16 cellular contexts compared by ENCODE assay signal in genomic region chr2:183001948-183002347, GRCh38. TPM values are rescaled to one million over a fixed set of nuclear protein-coding genes. Genes with fewer than 3 reads are reported as not detected.
DNase-seq lines count a peak whose midpoint lies in the region; ATAC-seq and TF ChIP-seq lines count a peak whose summit lies in the region.
"Had no signal": no experiment of that assay in that cellular context is flagged by ENCODE, and none has a peak within 500 bp of the region (broad histone marks: within the 10 kb centered on the region; RNA-seq: fewer than 3 reads in every experiment).

No MANE protein-coding gene starts in this region.

- H3K9me3 Mint-ChIP-seq in Calu3 (ENCODE audit: low read depth, unreplicated experiment) = no peaks in the 10 kb centered on the region
- H3K9me3 Mint-ChIP-seq in stimulated activated naive CD8-positive, alpha-beta T cell treated with anti-CD3 and anti-CD28 coated beads, Interleukin-15, amount 100 ng/mL, for 72 hours = no peaks in the 10 kb centered on the region
- H3K9me3 Mint-ChIP-seq: CD4-positive, CD25-positive, alpha-beta regulatory T cell; T-helper 1 cell treated with Interleukin-12 subunit alpha and Interleukin-12 subunit beta and Interleukin-4 antibody, amounts not matched to agents 30 μg/mL and 1 μg/mL, for 36 hours had no signal

- no TSS peak for BruUV-seq in Calu3 (replicated peaks; lab: Mats Ljungman, UMichigan)

- CTCF ChIA-PET in Calu3 (lab: Charles Lee) = no interaction called here

- H3K4me3 Mint-ChIP-seq in Calu3 (ENCODE audit: low read depth, unreplicated experiment) = no peak overlapping the region
- H3K4me3 Mint-ChIP-seq in stimulated activated naive CD8-positive, alpha-beta T cell treated with anti-CD3 and anti-CD28 coated beads, Interleukin-15, amount 100 ng/mL, for 72 hours = no peak overlapping the region
- H3K4me3 Mint-ChIP-seq: CD4-positive, CD25-positive, alpha-beta regulatory T cell; IgD-negative memory B cell; T-helper 1 cell treated with Interleukin-12 subunit alpha and Interleukin-12 subunit beta and Interleukin-4 antibody, amounts not matched to agents 30 μg/mL and 1 μg/mL, for 36 hours had no signal

- no peaks in the 10 kb centered on the region for H3K27me3 Mint-ChIP-seq in Calu3 (ENCODE audit: unreplicated experiment)
- peaks cover 15% of the 10 kb centered on the region for H3K27me3 Mint-ChIP-seq in stimulated activated naive CD8-positive, alpha-beta T cell treated with anti-CD3 and anti-CD28 coated beads, Interleukin-15, amount 100 ng/mL, for 72 hours
- H3K27me3 Mint-ChIP-seq: CD4-positive, CD25-positive, alpha-beta regulatory T cell had no signal

- H3K4me1 ChIP-seq in HUES48 (ENCODE audit: control insufficient read depth, insufficient read depth, low read length) (peaks cover 19% of the 10 kb centered on the region), foreskin keratinocyte (no peaks in the 10 kb centered on the region)
- H3K4me1 ChIP-seq: Peyer's patch had no signal

- no peaks in the 10 kb centered on the region for H3K27me3 ChIP-seq in HUES48 (ENCODE audit: control insufficient read depth, insufficient read depth, low read length)
- no peaks in the 10 kb centered on the region for H3K27me3 ChIP-seq in foreskin keratinocyte
- H3K27me3 ChIP-seq: Peyer's patch had no signal

- peak; percentile 48 for ATAC-seq in foreskin keratinocyte
- no peak for ATAC-seq in stimulated activated naive CD8-positive, alpha-beta T cell treated with anti-CD3 and anti-CD28 coated beads, Interleukin-15, amount 100 ng/mL, for 72 hours
- ATAC-seq in HG03280 (IDR thresholded peaks at IDR 0.05; ENCODE audit: unreplicated experiment) = no peak

- H3K4me3 ChIP-seq in HUES48 (ENCODE audit: low read depth, low read length) = no peak overlapping the region
- H3K4me3 ChIP-seq: Peyer's patch had no signal

- H3K9me3 ChIP-seq in HUES48 (ENCODE audit: control insufficient read depth, insufficient read depth, low read length) = no peaks in the 10 kb centered on the region
- H3K9me3 ChIP-seq: Peyer's patch had no signal

- H3K36me3 ChIP-seq in HUES48 (ENCODE audit: control insufficient read depth, insufficient read depth, low read length) = peaks cover 56% of the 10 kb centered on the region

- peak overlapping the region; percentile 52 for H3K27ac ChIP-seq in HUES48 (ENCODE audit: low read depth, low read length)
- no peak overlapping the region for H3K27ac ChIP-seq in foreskin keratinocyte
- H3K27ac ChIP-seq: Peyer's patch had no signal

- TF ChIP-seq CTCF in Calu3 (IDR thresholded peaks at IDR 0.05; ENCODE audit: unreplicated experiment) (no peak), foreskin keratinocyte (conservative IDR thresholded peaks at IDR 0.05) (no peak)

- H3K36me3 Mint-ChIP-seq in Calu3 (ENCODE audit: insufficient read depth, unreplicated experiment) = peaks cover 37% of the 10 kb centered on the region
- H3K36me3 Mint-ChIP-seq: IgD-negative memory B cell had no signal

- peaks cover 13% of the 10 kb centered on the region for H3K4me1 Mint-ChIP-seq in Calu3 (ENCODE audit: low read depth, unreplicated experiment)
- no peaks in the 10 kb centered on the region for H3K4me1 Mint-ChIP-seq in stimulated activated naive CD8-positive, alpha-beta T cell treated with anti-CD3 and anti-CD28 coated beads, Interleukin-15, amount 100 ng/mL, for 72 hours
- H3K4me1 Mint-ChIP-seq: CD4-positive, CD25-positive, alpha-beta regulatory T cell; IgD-negative memory B cell had no signal

- intact Hi-C loops in Calu3 (cut with micrococcal nuclease; ENCODE audit: unreplicated experiment) = no loop called here

- DNase-seq in Calu3 (no peak), NCI-H524 treated with DMSO at 0.1 percent for 48 hours (lab: John Stamatoyannopoulos, UW) (peak; percentile 7), foreskin keratinocyte (peak in 1 of 2 donors; percentile 9), NOMO-1 treated with DMSO at 0.1 percent for 48 hours (lab: John Stamatoyannopoulos, UW; ENCODE audit: unreplicated experiment) (no peak)
- DNase-seq in stimulated activated naive CD8-positive, alpha-beta T cell treated with anti-CD3 and anti-CD28 coated beads, Interleukin-15, amount 100 ng/mL, for 72 hours = no peak
- DNase-seq in activated T-cell treated with anti-CD3 and anti-CD28 coated beads, Interleukin-2, amount 50 U/mL, for 48 hours = no peak
- DNase-seq: ACHN; CD4-positive, CD25-positive, alpha-beta regulatory T cell; NCI-H1694 treated with DMSO at 0.1 percent for 48 hours; NCI-H526 treated with DMSO at 0.1 percent for 48 hours; Peyer's patch; SHP77 had no signal

- H3K27ac Mint-ChIP-seq in Calu3 (ENCODE audit: unreplicated experiment) = peak overlapping the region; percentile 5
- H3K27ac Mint-ChIP-seq in stimulated activated naive CD8-positive, alpha-beta T cell treated with anti-CD3 and anti-CD28 coated beads, Interleukin-15, amount 100 ng/mL, for 72 hours = no peak overlapping the region
- H3K27ac Mint-ChIP-seq: CD4-positive, CD25-positive, alpha-beta regulatory T cell; IgD-negative memory B cell; T-helper 1 cell treated with Interleukin-12 subunit alpha and Interleukin-12 subunit beta and Interleukin-4 antibody, amounts not matched to agents 30 μg/mL and 1 μg/mL, for 36 hours had no signal

- H3K9ac ChIP-seq in HUES48 (ENCODE audit: low read depth, low read length) = no peak overlapping the region

RNA-seq across cellular contexts. Expression of gene NCKAP1, which starts 36.3 kb away (rescaled TPM):
- total RNA-seq in Calu3 (2022) (143 and 157 TPM in 2 replicates), foreskin keratinocyte (165 and 168 TPM in 2 replicates)
- polyA plus RNA-seq in foreskin keratinocyte = 37.1 and 47.6 TPM in 2 replicates
